In the genomic region with DNA sequence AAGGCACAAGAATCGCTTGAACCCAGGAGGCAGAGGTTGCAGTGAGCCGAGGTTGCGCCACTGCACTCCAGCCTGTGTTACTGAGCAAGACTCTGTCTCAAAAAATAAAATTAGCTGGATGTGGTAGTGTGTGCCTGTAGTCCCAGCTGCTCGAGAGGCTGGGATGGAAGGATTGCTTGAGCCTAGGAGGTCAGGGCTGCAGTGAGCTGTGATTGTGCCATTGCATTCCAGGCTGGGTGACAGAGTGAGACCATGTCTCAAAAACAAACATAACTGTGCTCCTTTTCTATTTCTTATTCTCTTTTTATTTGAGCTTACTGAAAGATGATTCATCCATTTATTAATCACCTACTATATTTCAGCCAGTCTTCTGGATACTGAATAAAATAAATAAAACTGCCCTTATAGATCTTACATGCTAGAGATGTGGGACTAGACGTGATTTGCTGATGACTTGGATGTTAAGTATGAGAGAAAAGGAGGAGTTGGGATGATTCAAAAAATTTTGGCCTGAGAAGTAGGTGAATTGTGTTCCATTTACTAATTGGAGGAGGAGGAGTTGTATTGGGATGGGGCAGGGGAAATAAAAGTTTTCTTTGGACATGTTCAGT, we compare ENCODE assay signal across 35 cellular contexts. TPM values are rescaled to one million over a fixed set of nuclear protein-coding genes. Genes with fewer than 3 reads are reported as not detected.
A peak's percentile ranks its signal among the peaks of the same experiment; 100 is the strongest.
DNase-seq lines count a peak whose midpoint lies in the region; ATAC-seq and TF ChIP-seq lines count a peak whose summit lies in the region.
"Had no signal": no experiment of that assay in that cellular context is flagged by ENCODE, and none has a peak within 500 bp of the region (broad histone marks: within the 10 kb centered on the region; RNA-seq: fewer than 3 reads in every experiment).

No MANE protein-coding gene starts in this region.

- H3K4me3 ChIP-seq in AG09309 (ENCODE audit: control insufficient read depth, low read depth, low read length) (no peak overlapping the region), astrocyte of the spinal cord (ENCODE audit: low read depth, low read length) (no peak overlapping the region), ovary (no peak overlapping the region)
- H3K4me3 ChIP-seq: cardiac muscle cell, heart left ventricle, psoas muscle, SJSA1, transverse colon had no signal

- no peak for TF ChIP-seq POLR2A in ovary (IDR thresholded peaks at IDR 0.05)

- peaks cover 5% of the 10 kb centered on the region; the same call in 1 of the 2 replicates for H3K36me3 Mint-ChIP-seq in HFFc6 (ENCODE audit: low read depth)
- H3K36me3 Mint-ChIP-seq in activated CD4-positive, alpha-beta T cell treated with anti-CD3 and anti-CD28 coated beads for 36 hours (ENCODE audit: low read depth): peaks cover 21% of the 10 kb centered on the region

- in situ Hi-C loops in astrocyte of the spinal cord (cut with HindIII; ENCODE audit: low sequenced_read_pairs): no loop called here

- CTCF ChIA-PET in activated CD4-positive, alpha-beta T cell treated with anti-CD3 and anti-CD28 coated beads for 36 hours (lab: Charles Lee): no interaction called here

- peak overlapping the region; percentile 20 for H3K27ac Mint-ChIP-seq in HFFc6
- no peak overlapping the region for H3K27ac Mint-ChIP-seq in activated CD4-positive, alpha-beta T cell treated with anti-CD3 and anti-CD28 coated beads for 36 hours
- H3K27ac Mint-ChIP-seq: activated naive CD4-positive, alpha-beta T cell treated with anti-CD3 and anti-CD28 coated beads, Interleukin-2, amount 50 U/mL, for 24 hours; activated T-helper 2 cell treated with anti-CD3 and anti-CD28 coated beads, Interferon-gamma antibody, Interleukin-2, Interleukin-4, amounts not matched to agents 10 μg/mL and 5 μg/mL and 100 μg/mL, durations not matched to agents 14 hours and 24 hours and 36 hours; CD4-positive, alpha-beta T cell; H9 had no signal

- H3K4me1 ChIP-seq in ovary (ENCODE audit: insufficient read depth): no peaks in the 10 kb centered on the region
- H3K4me1 ChIP-seq: foreskin keratinocyte, heart left ventricle, psoas muscle, SJSA1, transverse colon had no signal

- peaks cover 10% of the 10 kb centered on the region for H3K4me1 Mint-ChIP-seq in HFFc6 (ENCODE audit: low read depth)
- H3K4me1 Mint-ChIP-seq in activated CD4-positive, alpha-beta T cell treated with anti-CD3 and anti-CD28 coated beads for 36 hours: peaks cover 1% of the 10 kb centered on the region
- H3K4me1 Mint-ChIP-seq: activated naive CD4-positive, alpha-beta T cell treated with anti-CD3 and anti-CD28 coated beads, Interleukin-2, amount 50 U/mL, for 24 hours; H9 had no signal

- peak overlapping the region; percentile 0; the same call in 1 of the 2 replicates for H3K4me3 Mint-ChIP-seq in HFFc6
- H3K4me3 Mint-ChIP-seq in activated CD4-positive, alpha-beta T cell treated with anti-CD3 and anti-CD28 coated beads for 36 hours: no peak overlapping the region
- H3K4me3 Mint-ChIP-seq: activated naive CD4-positive, alpha-beta T cell treated with anti-CD3 and anti-CD28 coated beads, Interleukin-2, amount 50 U/mL, for 24 hours; CD4-positive, alpha-beta T cell; H9 had no signal

- peak; percentile 11 for DNase-seq in AG09309 (ENCODE audit: low read depth)
- peak; percentile 41 for DNase-seq in HFFc6
- DNase-seq in astrocyte of the spinal cord (ENCODE audit: low read depth, low spot score): peak; percentile 6
- DNase-seq in hepatic stellate cell (ENCODE audit: low spot score): peak; percentile 41
- no peak for DNase-seq in A172 (ENCODE audit: low spot score)
- DNase-seq in activated CD4-positive, alpha-beta T cell treated with anti-CD3 and anti-CD28 coated beads for 36 hours: no peak
- no peak for DNase-seq in ovary
- DNase-seq: activated CD4-positive, alpha-beta T cell treated with anti-CD3 and anti-CD28 coated beads for 48 hours; activated T-cell treated with anti-CD3 and anti-CD28 coated beads for 4 hours; AML-193; amniotic stem cell; CD4-positive, alpha-beta T cell; DND-41; effector CD4-positive, alpha-beta T cell; H9; heart left ventricle; NCI-H1092 treated with DMSO at 0.1 percent for 48 hours; NCI-H1694 treated with DMSO at 0.1 percent for 48 hours; NCI-H2171; NCI-H82; psoas muscle; stimulated activated CD4-positive, alpha-beta T cell treated with anti-CD3 and anti-CD28 coated beads, Interleukin-4, amount 100 ng/mL, for 1 hour; T-helper 9 cell; transverse colon; WERI-Rb-1 had no signal

- H3K9me3 ChIP-seq in ovary: no peaks in the 10 kb centered on the region
- H3K9me3 ChIP-seq: heart left ventricle, neutrophil, psoas muscle, SJSA1, transverse colon had no signal

- ATAC-seq in GM18870 (IDR thresholded peaks at IDR 0.05; ENCODE audit: unreplicated experiment): no peak
- ATAC-seq in activated CD4-positive, alpha-beta T cell treated with anti-CD3 and anti-CD28 coated beads for 36 hours: no peak
- ATAC-seq: foreskin keratinocyte, heart left ventricle, psoas muscle, sciatic nerve had no signal

- 86 to 91% (median 89%) methylated on average over 5 of the region's 5 CpGs for WGBS in ovary, 3 donors

- intact Hi-C loops in activated CD4-positive, alpha-beta T cell treated with anti-CD3 and anti-CD28 coated beads for 36 hours (cut with DNase I, micrococcal nuclease): no loop called here
- intact Hi-C loops in ovary (cut with DNase I): no loop called here

- no peak overlapping the region for H3K27ac ChIP-seq in ovary
- H3K27ac ChIP-seq: cardiac muscle cell, foreskin keratinocyte, heart left ventricle, neutrophil, psoas muscle, SJSA1, transverse colon, WERI-Rb-1 had no signal

- H3K36me3 ChIP-seq in ovary: no peaks in the 10 kb centered on the region
- H3K36me3 ChIP-seq: SJSA1 had no signal

- no peaks in the 10 kb centered on the region for H3K9me3 Mint-ChIP-seq in HFFc6
- no peaks in the 10 kb centered on the region for H3K9me3 Mint-ChIP-seq in activated CD4-positive, alpha-beta T cell treated with anti-CD3 and anti-CD28 coated beads for 36 hours (ENCODE audit: low read depth)
- H3K9me3 Mint-ChIP-seq: activated naive CD4-positive, alpha-beta T cell treated with anti-CD3 and anti-CD28 coated beads, Interleukin-2, amount 50 U/mL, for 24 hours; activated T-helper 2 cell treated with anti-CD3 and anti-CD28 coated beads, Interferon-gamma antibody, Interleukin-2, Interleukin-4, amounts not matched to agents 10 μg/mL and 5 μg/mL and 100 μg/mL, durations not matched to agents 14 hours and 24 hours and 36 hours; CD4-positive, alpha-beta T cell had no signal

- POLR2A ChIA-PET in activated CD4-positive, alpha-beta T cell treated with anti-CD3 and anti-CD28 coated beads for 36 hours (lab: Charles Lee): no interaction called here

- no peaks in the 10 kb centered on the region for H3K27me3 ChIP-seq in ovary
- H3K27me3 ChIP-seq: cardiac muscle cell, foreskin keratinocyte, heart left ventricle, neutrophil, SJSA1, transverse colon had no signal

- no peaks in the 10 kb centered on the region for H3K27me3 Mint-ChIP-seq in HFFc6 (ENCODE audit: insufficient read depth)
- no peaks in the 10 kb centered on the region for H3K27me3 Mint-ChIP-seq in activated CD4-positive, alpha-beta T cell treated with anti-CD3 and anti-CD28 coated beads for 36 hours
- H3K27me3 Mint-ChIP-seq: activated naive CD4-positive, alpha-beta T cell treated with anti-CD3 and anti-CD28 coated beads, Interleukin-2, amount 50 U/mL, for 24 hours; CD4-positive, alpha-beta T cell had no signal

- TF ChIP-seq EP300 in ovary (IDR thresholded peaks at IDR 0.05): no peak

- TF ChIP-seq CTCF in AG09309 (IDR thresholded peaks at IDR 0.05; ENCODE audit: control insufficient read depth, insufficient read depth, low read depth, low read length, missing control alignments) (no peak), HFFc6 (IDR thresholded peaks at IDR 0.05) (no peak), astrocyte of the spinal cord (IDR thresholded peaks at IDR 0.05; ENCODE audit: low read depth, low read length) (no peak), ovary (IDR thresholded peaks at IDR 0.05) (no peak)

RNA-seq across cellular contexts. Expression of a gene that starts 18.0 kb away (rescaled TPM):
- 10 to 100 TPM; 19.5 to 23.2 (median 22.4) TPM for total RNA-seq in HFFc6 (2021; fragmentation: NEBNext Ultra II Directional; extraction: Animal tissue kit (Norgen Biotek cat#: 25700))
- total RNA-seq in A172 (2014; rRNA removed; shearing (Covaris generic)): 12.7 and 15.1 TPM in 2 replicates
- 10 to 100 TPM; 34.2 to 34.8 TPM for total RNA-seq in activated CD4-positive, alpha-beta T cell treated with anti-CD3 and anti-CD28 coated beads for 36 hours
- 10 to 100 TPM in 6 of 7 donors, 1 to 10 TPM in 1; 9.5 to 28.7 (median 18.3) TPM for total RNA-seq in ovary
- 10 to 100 TPM; 17.4 to 48.0 TPM for polyA plus RNA-seq in ovary

RNA-seq across cellular contexts. Expression of a gene that starts 18.2 kb away (rescaled TPM):
- total RNA-seq in HFFc6 (2021; fragmentation: NEBNext Ultra II Directional; extraction: Animal tissue kit (Norgen Biotek cat#: 25700)): 100 to 1,000 TPM in 1 of 6 experiments, 10 to 100 TPM in 5; 78.9 to 103 (median 81.4) TPM
- total RNA-seq in A172 (2014; rRNA removed; shearing (Covaris generic)): 126 and 133 TPM in 2 replicates
- total RNA-seq in activated CD4-positive, alpha-beta T cell treated with anti-CD3 and anti-CD28 coated beads for 36 hours: 100 to 1,000 TPM; 103 to 112 TPM
- 10 to 100 TPM; 47.6 to 72.5 (median 53.8) TPM for total RNA-seq in ovary
- 10 to 100 TPM; 55.7 to 61.4 TPM for polyA plus RNA-seq in ovary

RNA-seq across cellular contexts. Expression of a gene that starts 56.0 kb away (rescaled TPM):
- total RNA-seq in HFFc6 (2021; fragmentation: NEBNext Ultra II Directional; extraction: Animal tissue kit (Norgen Biotek cat#: 25700)): under 1 TPM in 4 of 6 experiments, not detected in 2; 0.11 to 0.25 (median 0.17) TPM
- total RNA-seq in A172 (2014; rRNA removed; shearing (Covaris generic)): not detected in 2 replicates
- total RNA-seq in activated CD4-positive, alpha-beta T cell treated with anti-CD3 and anti-CD28 coated beads for 36 hours: under 1 TPM; 0.37 to 0.57 TPM
- total RNA-seq in ovary: 10 to 100 TPM in 1 of 7 donors, 1 to 10 TPM in 3, under 1 TPM in 2, not detected in 1; 0.48 to 23.3 (median 2.5) TPM
- under 1 TPM in 1 of 2 donors, not detected in 1; 0.36 TPM for polyA plus RNA-seq in ovary
- total RNA-seq: CD4-positive, alpha-beta T cell; H9; heart left ventricle; NCI-H460; psoas muscle; SJSA1; transverse colon had no signal
- polyA plus RNA-seq: cardiac muscle cell, foreskin keratinocyte, liver had no signal

Comparison
In these comparisons a context has a peak if more than half of its experiments do, and no peak if none do; other contexts are left out.
1. DNase-seq: peak in AG09309 (single experiment), HFFc6 (single experiment), astrocyte of the spinal cord (single experiment) and hepatic stellate cell (single experiment); none in A172 (single experiment), activated CD4-positive, alpha-beta T cell treated with anti-CD3 and anti-CD28 coated beads for 36 hours (single experiment) and ovary (0 of 5).